In the genomic region with DNA sequence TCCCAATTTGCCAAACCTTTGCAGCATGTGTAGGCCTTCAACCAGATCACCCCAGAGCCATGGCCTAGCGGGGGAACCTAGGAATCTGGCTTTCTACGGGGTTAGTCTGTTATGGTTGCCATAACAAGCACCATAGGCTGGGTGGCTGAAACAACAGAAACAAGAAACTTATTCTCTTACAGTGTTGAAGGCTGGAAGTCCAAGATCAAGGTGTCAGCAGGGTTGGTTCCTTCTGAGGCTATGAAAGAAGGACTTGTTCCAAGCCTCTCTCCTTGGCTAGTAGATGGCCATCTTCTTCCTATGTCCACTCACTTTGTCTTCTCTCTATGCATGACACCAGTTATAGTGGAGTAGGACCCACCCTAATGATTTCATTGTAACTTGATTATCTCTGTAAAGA, we compare ENCODE assay signal across 28 cellular contexts. TPM values are rescaled to one million over a fixed set of nuclear protein-coding genes. Genes with fewer than 3 reads are reported as not detected.
"Had no signal": no experiment of that assay in that cellular context is flagged by ENCODE, and none has a peak within 500 bp of the region (broad histone marks: within the 10 kb centered on the region; RNA-seq: fewer than 3 reads in every experiment).

No MANE protein-coding gene starts in this region.

- H3K36me3 ChIP-seq: left lung, lower lobe of right lung, neutrophil, right atrium auricular region, right lobe of liver, tibial nerve, upper lobe of left lung, vagina had no signal

- H3K4me3 Mint-ChIP-seq: naive thymus-derived CD8-positive, alpha-beta T cell; nephron; neural crest cell; stimulated activated memory B cell treated with anti-CD40 and anti-IgM and Interleukin-4, amounts not matched to agents 10 μg/mL and 1 μg/mL and 100 μg/mL, for 72 hours; stimulated activated naive CD8-positive, alpha-beta T cell treated with anti-CD3 and anti-CD28 coated beads, Interleukin-15, amount 100 ng/mL, for 72 hours had no signal

- H3K4me2 ChIP-seq: smooth muscle cell had no signal

- H2AFZ ChIP-seq: parathyroid adenoma had no signal

- H3K9me3 ChIP-seq: left lung, lower lobe of right lung, neutrophil, right atrium auricular region, right lobe of liver, tibial nerve, upper lobe of left lung, vagina had no signal

- H3K4me1 Mint-ChIP-seq: naive thymus-derived CD8-positive, alpha-beta T cell; stimulated activated memory B cell treated with anti-CD40 and anti-IgM and Interleukin-4, amounts not matched to agents 10 μg/mL and 1 μg/mL and 100 μg/mL, for 72 hours; stimulated activated naive CD8-positive, alpha-beta T cell treated with anti-CD3 and anti-CD28 coated beads, Interleukin-15, amount 100 ng/mL, for 72 hours had no signal

- H3K36me3 Mint-ChIP-seq: naive thymus-derived CD8-positive, alpha-beta T cell; stimulated activated memory B cell treated with anti-CD40 and anti-IgM and Interleukin-4, amounts not matched to agents 10 μg/mL and 1 μg/mL and 100 μg/mL, for 72 hours had no signal

- H3K27me3 ChIP-seq: left lung, neutrophil, right atrium auricular region, right lobe of liver, tibial nerve, upper lobe of left lung, vagina had no signal

- H3K27ac Mint-ChIP-seq: naive thymus-derived CD8-positive, alpha-beta T cell; progenitor cell of endocrine pancreas; stimulated activated memory B cell treated with anti-CD40 and anti-IgM and Interleukin-4, amounts not matched to agents 10 μg/mL and 1 μg/mL and 100 μg/mL, for 72 hours; stimulated activated naive CD8-positive, alpha-beta T cell treated with anti-CD3 and anti-CD28 coated beads, Interleukin-15, amount 100 ng/mL, for 72 hours had no signal

- H3K4me3 ChIP-seq: left lung, lower lobe of right lung, right atrium auricular region, right lobe of liver, smooth muscle cell, tibial nerve, upper lobe of left lung, vagina had no signal

- FAIRE-seq: kidney had no signal

- H3K9me3 Mint-ChIP-seq: naive thymus-derived CD8-positive, alpha-beta T cell; nephron; stimulated activated naive CD8-positive, alpha-beta T cell treated with anti-CD3 and anti-CD28 coated beads, Interleukin-15, amount 100 ng/mL, for 72 hours had no signal

- H3K9ac ChIP-seq: parathyroid adenoma had no signal

- DNase-seq: hippocampal formation; kidney; left colon; left lung; lower lobe of right lung; mammary epithelial cell; mesenchymal stem cell; naive thymus-derived CD8-positive, alpha-beta T cell; occipital lobe; right lobe of liver; stimulated activated CD4-positive, alpha-beta T cell treated with anti-CD3 and anti-CD28 coated beads, Interleukin-1b, Interleukin-23, amount 100 ng/mL, for 48 hours; stimulated activated CD4-positive, alpha-beta T cell treated with anti-CD3 and anti-CD28 coated beads, Interleukin-2, amount 100 ng/mL, for 48 hours; stimulated activated CD4-positive, alpha-beta T cell treated with anti-CD3 and anti-CD28 coated beads, Interleukin-4, amount 100 ng/mL, for 4 hours; stimulated activated CD8-positive, alpha-beta memory T cell treated with anti-CD3 and anti-CD28 coated beads, Interleukin-4, amount 100 ng/mL, for 48 hours; stimulated activated naive CD4-positive, alpha-beta T cell treated with Interleukin-2 at 50 U/mL for 16 hours; stimulated activated naive CD8-positive, alpha-beta T cell treated with anti-CD3 and anti-CD28 coated beads, Interleukin-15, amount 100 ng/mL, for 72 hours; upper lobe of left lung had no signal

- H3K27ac ChIP-seq: left lung, lower lobe of right lung, neutrophil, parathyroid adenoma, right atrium auricular region, right lobe of liver, tibial nerve, upper lobe of left lung, vagina had no signal

- H3K79me2 ChIP-seq: parathyroid adenoma had no signal

- H3K4me1 ChIP-seq: left lung, parathyroid adenoma, right lobe of liver had no signal

RNA-seq across cellular contexts. Expression of gene FGF1, which starts 6.1 kb away (rescaled TPM):
- total RNA-seq: naive thymus-derived CD8-positive, alpha-beta T cell; neural crest cell; progenitor cell of endocrine pancreas; pulmonary artery endothelial cell had no signal
- polyA plus RNA-seq: naive thymus-derived CD8-positive, alpha-beta T cell had no signal
